In genomic region chr13:48769107-48769704, GRCh38 we compare ENCODE assay signal across 8 cellular contexts.
DNase-seq lines count a peak whose midpoint lies in the region; ATAC-seq and TF ChIP-seq lines count a peak whose summit lies in the region.

No MANE protein-coding gene starts in this region.

- ATAC-seq in CD4-positive, CD25-positive, alpha-beta regulatory T cell (ENCODE audit: low read depth in 2 of 2), result peak; percentile 99 to 100
- peak; percentile 93 for ATAC-seq in GM19351 (IDR thresholded peaks at IDR 0.05; ENCODE audit: unreplicated experiment)
- ATAC-seq in HG03469 (IDR thresholded peaks at IDR 0.05; ENCODE audit: unreplicated experiment), result peak; percentile 81
- peak; percentile 95 for ATAC-seq in memory B cell (ENCODE audit: low read depth)

- peaks cover 17 to 18% of the 10 kb centered on the region in 2 experiments for H3K9me3 ChIP-seq in CD4-positive, CD25-positive, alpha-beta regulatory T cell (ENCODE audit: control insufficient read depth in 2 of 2, low read length in 2 of 2)

- peaks cover 14% of the 10 kb centered on the region for H3K27me3 Mint-ChIP-seq in CD4-positive, CD25-positive, alpha-beta regulatory T cell
- peaks cover 11% of the 10 kb centered on the region for H3K27me3 Mint-ChIP-seq in memory B cell

- intact Hi-C loops in dorsolateral prefrontal cortex (cut with DNase I), result loop anchor here in 1 of 2 donors (1.0 to 10.0 kb wide), 3 partner anchors 174 to 642 kb away; no protein-coding TSS in a partner anchor

- no peaks in the 10 kb centered on the region for H3K36me3 Mint-ChIP-seq in CD4-positive, CD25-positive, alpha-beta regulatory T cell
- H3K36me3 Mint-ChIP-seq in memory B cell, result no peaks in the 10 kb centered on the region

- DNase-seq in CD4-positive, CD25-positive, alpha-beta regulatory T cell, result peak; percentile 68 to 88 (median 85)
- DNase-seq in NCI-H69 (lab: John Stamatoyannopoulos, UW) (peak; percentile 72), dorsolateral prefrontal cortex (peak in 6 of 10 donors; percentile 29 to 86 (median 56)), memory B cell (ENCODE audit: low spot score in 2 of 2) (peak; percentile 84 to 87)
- peak; percentile 82 to 84 for DNase-seq in activated CD4-positive, alpha-beta T cell treated with anti-CD3 and anti-CD28 coated beads, Interleukin-2, amount 50 U/mL, for 4 hours
- DNase-seq in stimulated activated CD8-positive, alpha-beta memory T cell treated with anti-CD3 and anti-CD28 coated beads, Interleukin-4, amount 100 ng/mL, for 24 hours (ENCODE audit: low read depth), result peak; percentile 59

- H3K36me3 ChIP-seq in CD4-positive, CD25-positive, alpha-beta regulatory T cell (ENCODE audit: control insufficient read depth, insufficient read depth, low read length), result no peaks in the 10 kb centered on the region

- H3K4me3 Mint-ChIP-seq in CD4-positive, CD25-positive, alpha-beta regulatory T cell, result no peak overlapping the region
- H3K4me3 Mint-ChIP-seq in memory B cell, result no peak overlapping the region

- no peaks in the 10 kb centered on the region for H3K4me1 ChIP-seq in CD4-positive, CD25-positive, alpha-beta regulatory T cell (ENCODE audit: control insufficient read depth, insufficient read depth, low read length, poor library complexity, severe bottlenecking)

- peak; percentile 43 to 100 (median 98) for TF ChIP-seq CTCF in dorsolateral prefrontal cortex (IDR thresholded peaks at IDR 0.05 in 54 of 56, conservative IDR thresholded peaks at IDR 0.05 in 2 of 56; ENCODE audit: low read depth in 1 of 56, partially characterized antibody in 56 of 56)

- H3K27me3 ChIP-seq in CD4-positive, CD25-positive, alpha-beta regulatory T cell (ENCODE audit: control insufficient read depth, insufficient read depth, low read length), result no peaks in the 10 kb centered on the region
- no peaks in the 10 kb centered on the region for H3K27me3 ChIP-seq in dorsolateral prefrontal cortex

- H3K27ac ChIP-seq in CD4-positive, CD25-positive, alpha-beta regulatory T cell (ENCODE audit: insufficient read depth, low read length, poor library complexity, severe bottlenecking), result no peak overlapping the region
- H3K27ac ChIP-seq in dorsolateral prefrontal cortex, result peak overlapping the region in 1 of 59 donors; percentile 46

- peaks cover 2 to 8% (median 4%) of the 10 kb centered on the region in 4 donors for H3K4me1 Mint-ChIP-seq in CD4-positive, CD25-positive, alpha-beta regulatory T cell
- H3K4me1 Mint-ChIP-seq in memory B cell, result peaks cover 3% of the 10 kb centered on the region

- H3K27ac Mint-ChIP-seq in CD4-positive, CD25-positive, alpha-beta regulatory T cell, result no peak overlapping the region
- no peak overlapping the region for H3K27ac Mint-ChIP-seq in memory B cell

- peaks cover 0 to 25% (median 13%) of the 10 kb centered on the region in 7 donors for H3K9me3 Mint-ChIP-seq in CD4-positive, CD25-positive, alpha-beta regulatory T cell
- H3K9me3 Mint-ChIP-seq in memory B cell, result peaks cover 16% of the 10 kb centered on the region

- no peak overlapping the region for H3K4me3 ChIP-seq in CD4-positive, CD25-positive, alpha-beta regulatory T cell (ENCODE audit: low read depth, low read length)
- no peak overlapping the region for H3K4me3 ChIP-seq in dorsolateral prefrontal cortex
